In genomic region chr12:32603071-32603470, GRCh38 we compare ENCODE assay signal across 7 cellular contexts.
"Had no signal": no experiment of that assay in that cellular context is flagged by ENCODE, and none has a peak within 500 bp of the region (broad histone marks: within the 10 kb centered on the region; RNA-seq: fewer than 3 reads in every experiment).

No MANE protein-coding gene starts in this region.

- H3K27me3 Mint-ChIP-seq: IgD-negative memory B cell had no signal

- DNase-seq: IMR-90, KBM-7 had no signal

- H3K4me3 ChIP-seq: K562 had no signal

- H3K27ac Mint-ChIP-seq: IgD-negative memory B cell had no signal

- H3K27ac ChIP-seq: HL-60 had no signal

- FAIRE-seq: HepG2, HTR-8/SVneo, K562 had no signal

- H3K4me1 Mint-ChIP-seq: IgD-negative memory B cell had no signal

- H3K4me3 Mint-ChIP-seq: IgD-negative memory B cell had no signal

- ATAC-seq: HepG2, K562 had no signal
